In the genomic region with DNA sequence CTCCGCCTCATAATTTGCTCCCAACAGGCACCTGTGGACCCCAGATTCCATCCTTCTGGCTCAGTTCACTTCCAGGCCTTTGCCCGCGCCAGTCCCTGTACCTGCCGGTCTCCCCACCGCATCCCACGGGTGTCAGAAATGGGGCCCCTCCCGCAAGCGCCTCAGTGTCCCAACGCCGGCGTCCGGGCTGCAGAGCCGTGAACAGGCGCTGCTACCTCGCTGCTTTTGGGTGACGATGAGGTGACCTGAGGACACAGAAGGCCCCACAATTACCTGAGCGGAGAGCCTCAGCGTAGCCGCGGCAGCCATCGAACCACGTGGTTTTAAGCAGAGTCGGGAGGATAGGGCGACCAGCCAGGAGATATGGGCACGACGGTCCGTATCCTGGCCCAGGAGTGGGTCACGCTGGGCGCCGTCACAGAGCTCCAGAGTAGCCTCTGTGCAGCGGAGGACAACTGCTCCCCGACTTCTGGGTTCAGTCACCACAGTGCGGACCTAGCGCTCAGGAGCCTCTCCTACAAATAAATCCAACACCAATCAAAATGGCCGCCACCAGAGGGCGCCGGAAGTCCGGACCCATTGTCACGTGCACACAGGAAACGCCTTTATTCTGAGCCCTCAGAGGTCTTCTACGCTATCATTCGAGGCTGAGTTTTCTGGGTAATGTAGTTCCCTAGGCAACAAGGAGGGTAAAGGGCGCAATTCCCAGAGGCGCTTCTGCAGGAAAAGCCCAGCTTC, we compare ENCODE assay signal across 8 cellular contexts. TPM values are rescaled to one million over a fixed set of nuclear protein-coding genes. Genes with fewer than 3 reads are reported as not detected.
DNase-seq lines count a peak whose midpoint lies in the region; ATAC-seq and TF ChIP-seq lines count a peak whose summit lies in the region.

A gene (minus strand): TSS at position 544 of the 738 bp plus-strand sequence. CDS start 235 bp downstream, at position 309.

- H3K9me3 Mint-ChIP-seq in endodermal cell = peaks cover 46% of the 10 kb centered on the region

- peak within 1 kb of the TSS; percentile 92 for H3K27ac Mint-ChIP-seq in endodermal cell

- peak within 1 kb of the TSS; percentile 98 for H3K4me3 ChIP-seq in endodermal cell (ENCODE audit: low read length)

- H3K4me1 ChIP-seq in endodermal cell (ENCODE audit: control insufficient read depth, insufficient read depth, low read length) = peaks cover 4% of the 10 kb centered on the region

- ATAC-seq in GM21528 (IDR thresholded peaks at IDR 0.05; ENCODE audit: low FRiP score, unreplicated experiment) (peak; percentile 69), GM18907 (IDR thresholded peaks at IDR 0.05; ENCODE audit: unreplicated experiment) (no peak)

- peak within 1 kb of the TSS; percentile 58 for H3K27ac ChIP-seq in C4-2B
- peak within 1 kb of the TSS; percentile 88 for H3K27ac ChIP-seq in endodermal cell (ENCODE audit: low read depth, low read length)

- peaks cover 27% of the 10 kb centered on the region for H3K36me3 ChIP-seq in endodermal cell (ENCODE audit: control insufficient read depth, insufficient read depth, low read length)

- WGBS in endodermal cell (ENCODE audit: insufficient coverage in 1 of 2, insufficient read length in 1 of 2), 2 experiments = 1% methylated on average over 23 to 44 of the region's 44 CpGs

- peak; percentile 90 to 98 for DNase-seq in NCI-H524 (lab: John Stamatoyannopoulos, UW)
- DNase-seq in activated CD8-positive, alpha-beta memory T cell treated with anti-CD3 and anti-CD28 coated beads, Interleukin-2, amount 50 U/mL, for 1 hour (ENCODE audit: extremely low read depth) = peak; percentile 34
- DNase-seq in endodermal cell = peak; percentile 97
- DNase-seq in mesenteric fat pad (ENCODE audit: low spot score) = no peak
- peak; percentile 59 for DNase-seq in stimulated activated CD8-positive, alpha-beta memory T cell treated with anti-CD3 and anti-CD28 coated beads, Interleukin-12 subunit alpha, Interleukin-12 subunit beta, amount 100 ng/mL, for 24 hours (ENCODE audit: extremely low read depth)

- H3K4me1 Mint-ChIP-seq in endodermal cell = peaks cover 8% of the 10 kb centered on the region

- H3K9me3 ChIP-seq in endodermal cell (ENCODE audit: control insufficient read depth, low read length) = peaks cover 21% of the 10 kb centered on the region

- H3K36me3 Mint-ChIP-seq in endodermal cell (ENCODE audit: low read depth) = peaks cover 44% of the 10 kb centered on the region

- H3K27me3 ChIP-seq in endodermal cell (ENCODE audit: control insufficient read depth, insufficient read depth, low read length, poor library complexity, severe bottlenecking) = no peaks in the 10 kb centered on the region

- peak within 1 kb of the TSS; percentile 95 for H3K4me3 Mint-ChIP-seq in endodermal cell

- TF ChIP-seq CTCF in C4-2B (conservative IDR thresholded peaks at IDR 0.05) (peak; percentile 29), endodermal cell (conservative IDR thresholded peaks at IDR 0.05) (peak; percentile 68)

- peak within 1 kb of the TSS; percentile 100 for H3K9ac ChIP-seq in endodermal cell (ENCODE audit: extremely low read depth, low read length, poor library complexity, severe bottlenecking)

- H3K27me3 Mint-ChIP-seq in endodermal cell (ENCODE audit: insufficient read depth) = no peaks in the 10 kb centered on the region

RNA-seq across cellular contexts. Expression of the gene that starts here (rescaled TPM):
- 10 to 100 TPM; 54.7 to 63.0 TPM for total RNA-seq in endodermal cell
- polyA plus RNA-seq in endodermal cell (2013, experiment 1 of 2) = 25.6 TPM
- polyA plus RNA-seq in endodermal cell (2013, experiment 2 of 2) = 25.0 TPM
- 19.7 TPM for total RNA-seq in mesenteric fat pad
